8 cellular contexts compared by ENCODE assay signal in genomic region chr6:37137201-37137880, GRCh38.
DNase-seq lines count a peak whose midpoint lies in the region; ATAC-seq and TF ChIP-seq lines count a peak whose summit lies in the region.

No MANE protein-coding gene starts in this region.

- H3K4me3 ChIP-seq in AG09309 (ENCODE audit: control insufficient read depth, low read depth, low read length), result peak overlapping the region; percentile 18

- TF ChIP-seq CTCF in AG09309 (IDR thresholded peaks at IDR 0.05; ENCODE audit: control insufficient read depth, insufficient read depth, low read depth, low read length, missing control alignments), result no peak

- peak; percentile 95 for DNase-seq in AG09309 (ENCODE audit: low read depth)
- peak; percentile 66 for DNase-seq in activated CD8-positive, alpha-beta memory T cell treated with anti-CD3 and anti-CD28 coated beads, Interleukin-2, amount 50 U/mL, for 48 hours
- peak; percentile 99 for DNase-seq in glomerular visceral epithelial cell (ENCODE audit: extremely low spot score)
- peak; percentile 82 for DNase-seq in retina
- DNase-seq in AML-193 (lab: John Stamatoyannopoulos, UW), result no peak
- no peak for DNase-seq in NCI-H128 (lab: John Stamatoyannopoulos, UW; ENCODE audit: unreplicated experiment)

- ATAC-seq in HG03354 (IDR thresholded peaks at IDR 0.05; ENCODE audit: poor library complexity, severe bottlenecking, unreplicated experiment), result peak; percentile 47
- ATAC-seq in HG02970 (IDR thresholded peaks at IDR 0.05; ENCODE audit: low FRiP score, unreplicated experiment), result no peak

Comparison
In these comparisons a context has a peak if more than half of its experiments do, and no peak if none do; other contexts are left out.
1. DNase-seq: peak in AG09309 (single experiment), activated CD8-positive, alpha-beta memory T cell treated with anti-CD3 and anti-CD28 coated beads, Interleukin-2, amount 50 U/mL, for 48 hours (single experiment), glomerular visceral epithelial cell (single experiment) and retina (single experiment); none in AML-193 (0 of 2) and NCI-H128 (single experiment).